In the genomic region with DNA sequence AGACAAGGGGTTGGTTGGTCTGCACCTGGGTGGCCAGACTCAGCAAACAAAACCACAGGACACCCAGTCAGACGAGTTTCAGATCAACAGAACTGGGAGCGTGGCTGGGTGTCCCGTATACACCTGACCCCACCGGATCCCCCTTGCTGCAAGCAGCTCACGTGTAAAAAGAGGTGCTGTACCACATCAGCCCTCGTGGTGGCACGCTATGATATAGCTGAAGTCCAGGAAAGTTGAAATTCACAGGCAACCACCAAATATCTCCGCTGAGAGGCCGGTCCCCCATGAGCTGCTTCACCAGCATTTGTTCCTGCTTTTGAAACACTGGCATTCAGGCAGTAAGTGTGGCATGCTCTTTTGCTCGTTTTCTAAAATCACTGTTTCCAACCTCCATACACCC, we compare ENCODE assay signal across 17 cellular contexts.
DNase-seq lines count a peak whose midpoint lies in the region; ATAC-seq, FAIRE-seq and TF ChIP-seq lines count a peak whose summit lies in the region.
"Had no signal": no experiment of that assay in that cellular context is flagged by ENCODE, and none has a peak within 500 bp of the region (broad histone marks: within the 10 kb centered on the region; RNA-seq: fewer than 3 reads in every experiment).

No MANE protein-coding gene starts in this region.

- H3K4me3 ChIP-seq in HEK293 (ENCODE audit: low read depth, low read length): no peak overlapping the region
- H3K4me3 ChIP-seq in OCI-LY1 (ENCODE audit: low read depth, low read length, poor library complexity, severe bottlenecking): no peak overlapping the region
- no peak overlapping the region for H3K4me3 ChIP-seq in WERI-Rb-1 (ENCODE audit: low read depth, low read length)
- no peak overlapping the region for H3K4me3 ChIP-seq in osteoblast (ENCODE audit: insufficient read depth, low read length)
- H3K4me3 ChIP-seq: SJSA1, suprapubic skin had no signal

- H3K36me3 ChIP-seq in HEK293 (ENCODE audit: control insufficient read depth in 2 of 2, insufficient read depth in 1 of 2, low read length in 2 of 2) (no peaks in the 10 kb centered on the region), OCI-LY1 (ENCODE audit: insufficient read depth, low read length) (no peaks in the 10 kb centered on the region), WERI-Rb-1 (no peaks in the 10 kb centered on the region), osteoblast (ENCODE audit: insufficient read depth, low read length) (no peaks in the 10 kb centered on the region)
- H3K36me3 ChIP-seq: SJSA1, suprapubic skin had no signal

- no peak for FAIRE-seq in frontal cortex (lab: Jason Lieb, UNC)

- H2AFZ ChIP-seq in OCI-LY1 (ENCODE audit: low read length): no peak overlapping the region
- H2AFZ ChIP-seq in osteoblast (ENCODE audit: low read length): no peak overlapping the region

- H3K27ac Mint-ChIP-seq in T-cell: no peak overlapping the region
- H3K27ac Mint-ChIP-seq: activated B cell treated with CpG ODN at 0.5 μM for 24 hours, nephron progenitor cell had no signal

- peak; percentile 4 for DNase-seq in COLO829 (ENCODE audit: low spot score)
- DNase-seq in WERI-Rb-1: peak; percentile 30
- no peak for DNase-seq in frontal cortex (ENCODE audit: low spot score in 2 of 2)
- DNase-seq in osteoblast (ENCODE audit: insufficient read length, low spot score, missing footprints): no peak
- no peak for DNase-seq in NCI-H128 (lab: John Stamatoyannopoulos, UW; ENCODE audit: unreplicated experiment)
- DNase-seq in T-cell: no peak
- DNase-seq: activated B cell treated with CpG ODN at 0.5 μM for 24 hours; activated CD8-positive, alpha-beta memory T cell treated with anti-CD3 and anti-CD28 coated beads, Interleukin-2, amount 50 U/mL, for 4 hours; activated naive CD4-positive, alpha-beta T cell treated with anti-CD3 and anti-CD28 coated beads, Interleukin-2, amount 50 U/mL, for 16 hours; DMS79; NCI-H1105 treated with DMSO at 0.1 percent for 48 hours; nephron progenitor cell; stimulated activated CD4-positive, alpha-beta T cell treated with anti-CD3 and anti-CD28 coated beads, Interleukin-15, amount 100 ng/mL, for 24 hours had no signal

- H3K9me3 ChIP-seq in HEK293 (ENCODE audit: control insufficient read depth, insufficient read depth, low read depth, low read length): no peaks in the 10 kb centered on the region
- H3K9me3 ChIP-seq in OCI-LY1 (ENCODE audit: low read length): no peaks in the 10 kb centered on the region
- H3K9me3 ChIP-seq in WERI-Rb-1 (ENCODE audit: severe bottlenecking): no peaks in the 10 kb centered on the region
- H3K9me3 ChIP-seq in osteoblast (ENCODE audit: low read depth, low read length): peaks cover 7% of the 10 kb centered on the region
- H3K9me3 ChIP-seq: SJSA1, suprapubic skin had no signal

- no peaks in the 10 kb centered on the region for H3F3A ChIP-seq in OCI-LY1 (ENCODE audit: insufficient read depth, low read length)

- CTCF ChIA-PET in HEK293 (lab: Yijun Ruan, JAX) (no interaction called here), T-cell (lab: Charles Lee) (no interaction called here)

- no peaks in the 10 kb centered on the region for H3K9me3 Mint-ChIP-seq in T-cell

- no peaks in the 10 kb centered on the region for H3K9me2 ChIP-seq in OCI-LY1 (ENCODE audit: low read depth, low read length)

- H3K27me3 Mint-ChIP-seq in T-cell: peaks cover 0 to 3% of the 10 kb centered on the region in 2 donors
- H3K27me3 Mint-ChIP-seq: activated B cell treated with CpG ODN at 0.5 μM for 24 hours had no signal

- H3K4me1 ChIP-seq in HEK293 (ENCODE audit: control insufficient read depth, insufficient read depth, low read length) (no peaks in the 10 kb centered on the region), OCI-LY1 (ENCODE audit: insufficient read depth, low read length, severe bottlenecking) (no peaks in the 10 kb centered on the region), osteoblast (ENCODE audit: insufficient read depth, low read length) (no peaks in the 10 kb centered on the region)
- H3K4me1 ChIP-seq: SJSA1, suprapubic skin had no signal

- POLR2A ChIA-PET in HEK293 (lab: Yijun Ruan, JAX): no interaction called here
- POLR2A ChIA-PET in T-cell (lab: Charles Lee): no interaction called here

- no peaks in the 10 kb centered on the region for H3K36me3 Mint-ChIP-seq in T-cell

- no peak overlapping the region for H3K27ac ChIP-seq in HEK293 (ENCODE audit: extremely low read depth, low read depth, low read length)
- H3K27ac ChIP-seq in OCI-LY1 (ENCODE audit: low read depth, low read length, poor library complexity, severe bottlenecking): no peak overlapping the region
- H3K27ac ChIP-seq in WERI-Rb-1: no peak overlapping the region
- H3K27ac ChIP-seq in osteoblast (ENCODE audit: low read depth, low read length): no peak overlapping the region
- H3K27ac ChIP-seq: SJSA1, suprapubic skin had no signal

- H3K79me2 ChIP-seq in OCI-LY1 (ENCODE audit: insufficient read depth, low read length) (no peaks in the 10 kb centered on the region), osteoblast (ENCODE audit: insufficient read depth, low read length) (no peaks in the 10 kb centered on the region)

- H3K4me3 Mint-ChIP-seq in T-cell: no peak overlapping the region
- H3K4me3 Mint-ChIP-seq: activated B cell treated with CpG ODN at 0.5 μM for 24 hours, nephron progenitor cell had no signal

- H3K4me2 ChIP-seq in OCI-LY1 (ENCODE audit: low read length) (no peak overlapping the region), osteoblast (ENCODE audit: insufficient read depth, low read length) (no peak overlapping the region)

- no peak overlapping the region for H3K9ac ChIP-seq in OCI-LY1 (ENCODE audit: low read length)

- TF ChIP-seq CTCF in HEK293 (tag by site-specific recombination; IDR thresholded peaks at IDR 0.05) (no peak), OCI-LY1 (IDR thresholded peaks at IDR 0.05; ENCODE audit: low read length) (peak; percentile 52; the same call in 1 of the 2 replicates), WERI-Rb-1 (IDR thresholded peaks at IDR 0.05; ENCODE audit: low read depth, low read length) (peak; percentile 55), osteoblast (IDR thresholded peaks at IDR 0.05; ENCODE audit: extremely low read depth, low read depth, low read length) (no peak)

- no peaks in the 10 kb centered on the region for H4K20me1 ChIP-seq in OCI-LY1 (ENCODE audit: insufficient read depth, low read length)
- no peaks in the 10 kb centered on the region for H4K20me1 ChIP-seq in osteoblast (ENCODE audit: insufficient read depth, low read length)

- ATAC-seq in T-cell (replicated peaks in 1 of 4): no peak

- H3K4me1 Mint-ChIP-seq in T-cell: no peaks in the 10 kb centered on the region
- H3K4me1 Mint-ChIP-seq: activated B cell treated with CpG ODN at 0.5 μM for 24 hours, nephron progenitor cell had no signal

- H3K27me3 ChIP-seq in OCI-LY1 (ENCODE audit: insufficient read depth, low read length) (no peaks in the 10 kb centered on the region), WERI-Rb-1 (ENCODE audit: insufficient read depth, low read depth, severe bottlenecking) (peaks cover 92% of the 10 kb centered on the region), osteoblast (ENCODE audit: insufficient read depth, low read length) (no peaks in the 10 kb centered on the region)
- H3K27me3 ChIP-seq: SJSA1, suprapubic skin had no signal

TF ChIP-seq in HEK293, 187 proteins besides CTCF, POLR2A, EP300 and RAD21:
- TF ChIP-seq, protein P1, sequence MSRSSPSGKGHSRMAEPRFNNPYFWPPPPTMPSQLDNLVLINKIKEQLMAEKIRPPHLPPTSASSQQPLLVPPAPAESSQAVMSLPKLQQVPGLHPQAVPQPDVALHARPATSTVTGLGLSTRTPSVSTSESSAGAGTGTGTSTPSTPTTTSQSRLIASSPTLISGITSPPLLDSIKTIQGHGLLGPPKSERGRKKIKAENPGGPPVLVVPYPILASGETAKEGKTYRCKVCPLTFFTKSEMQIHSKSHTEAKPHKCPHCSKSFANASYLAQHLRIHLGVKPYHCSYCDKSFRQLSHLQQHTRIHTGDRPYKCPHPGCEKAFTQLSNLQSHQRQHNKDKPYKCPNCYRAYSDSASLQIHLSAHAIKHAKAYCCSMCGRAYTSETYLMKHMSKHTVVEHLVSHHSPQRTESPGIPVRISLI (tag by site-specific recombination; IDR thresholded peaks at IDR 0.05): no peak
- 0 out of 2 replicates have a peak, but pooled peaks have one; percentile 14 for TF ChIP-seq ZNF654 (tag by site-specific recombination; IDR thresholded peaks at IDR 0.05; ENCODE audit: low read depth)
- no peak for TF ChIP-seq IKZF3 (tag by site-specific recombination; IDR thresholded peaks at IDR 0.05)
- TF ChIP-seq, protein P2, sequence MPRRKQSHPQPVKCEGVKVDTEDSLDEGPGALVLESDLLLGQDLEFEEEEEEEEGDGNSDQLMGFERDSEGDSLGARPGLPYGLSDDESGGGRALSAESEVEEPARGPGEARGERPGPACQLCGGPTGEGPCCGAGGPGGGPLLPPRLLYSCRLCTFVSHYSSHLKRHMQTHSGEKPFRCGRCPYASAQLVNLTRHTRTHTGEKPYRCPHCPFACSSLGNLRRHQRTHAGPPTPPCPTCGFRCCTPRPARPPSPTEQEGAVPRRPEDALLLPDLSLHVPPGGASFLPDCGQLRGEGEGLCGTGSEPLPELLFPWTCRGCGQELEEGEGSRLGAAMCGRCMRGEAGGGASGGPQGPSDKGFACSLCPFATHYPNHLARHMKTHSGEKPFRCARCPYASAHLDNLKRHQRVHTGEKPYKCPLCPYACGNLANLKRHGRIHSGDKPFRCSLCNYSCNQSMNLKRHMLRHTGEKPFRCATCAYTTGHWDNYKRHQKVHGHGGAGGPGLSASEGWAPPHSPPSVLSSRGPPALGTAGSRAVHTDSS (tag by site-specific recombination; IDR thresholded peaks at IDR 0.05): no peak
- no peak for TF ChIP-seq ZNF423 (tag by site-specific recombination; IDR thresholded peaks at IDR 0.05)
- TF ChIP-seq, protein P3, sequence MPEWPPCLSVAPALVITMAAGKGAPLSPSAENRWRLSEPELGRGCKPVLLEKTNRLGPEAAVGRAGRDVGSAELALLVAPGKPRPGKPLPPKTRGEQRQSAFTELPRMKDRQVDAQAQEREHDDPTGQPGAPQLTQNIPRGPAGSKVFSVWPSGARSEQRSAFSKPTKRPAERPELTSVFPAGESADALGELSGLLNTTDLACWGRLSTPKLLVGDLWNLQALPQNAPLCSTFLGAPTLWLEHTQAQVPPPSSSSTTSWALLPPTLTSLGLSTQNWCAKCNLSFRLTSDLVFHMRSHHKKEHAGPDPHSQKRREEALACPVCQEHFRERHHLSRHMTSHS (tag by site-specific recombination; IDR thresholded peaks at IDR 0.05): no peak

Comparison
In these comparisons a context has a peak if more than half of its experiments do, and no peak if none do; other contexts are left out.
1. DNase-seq: peak in COLO829 (single experiment) and WERI-Rb-1 (single experiment); none in frontal cortex (0 of 2), osteoblast (single experiment), NCI-H128 (single experiment) and T-cell (0 of 34).
2. CTCF ChIP-seq: peak in OCI-LY1 (single experiment) and WERI-Rb-1 (single experiment); none in HEK293 (single experiment) and osteoblast (single experiment).